8 cellular contexts compared by ENCODE assay signal in the genomic region with DNA sequence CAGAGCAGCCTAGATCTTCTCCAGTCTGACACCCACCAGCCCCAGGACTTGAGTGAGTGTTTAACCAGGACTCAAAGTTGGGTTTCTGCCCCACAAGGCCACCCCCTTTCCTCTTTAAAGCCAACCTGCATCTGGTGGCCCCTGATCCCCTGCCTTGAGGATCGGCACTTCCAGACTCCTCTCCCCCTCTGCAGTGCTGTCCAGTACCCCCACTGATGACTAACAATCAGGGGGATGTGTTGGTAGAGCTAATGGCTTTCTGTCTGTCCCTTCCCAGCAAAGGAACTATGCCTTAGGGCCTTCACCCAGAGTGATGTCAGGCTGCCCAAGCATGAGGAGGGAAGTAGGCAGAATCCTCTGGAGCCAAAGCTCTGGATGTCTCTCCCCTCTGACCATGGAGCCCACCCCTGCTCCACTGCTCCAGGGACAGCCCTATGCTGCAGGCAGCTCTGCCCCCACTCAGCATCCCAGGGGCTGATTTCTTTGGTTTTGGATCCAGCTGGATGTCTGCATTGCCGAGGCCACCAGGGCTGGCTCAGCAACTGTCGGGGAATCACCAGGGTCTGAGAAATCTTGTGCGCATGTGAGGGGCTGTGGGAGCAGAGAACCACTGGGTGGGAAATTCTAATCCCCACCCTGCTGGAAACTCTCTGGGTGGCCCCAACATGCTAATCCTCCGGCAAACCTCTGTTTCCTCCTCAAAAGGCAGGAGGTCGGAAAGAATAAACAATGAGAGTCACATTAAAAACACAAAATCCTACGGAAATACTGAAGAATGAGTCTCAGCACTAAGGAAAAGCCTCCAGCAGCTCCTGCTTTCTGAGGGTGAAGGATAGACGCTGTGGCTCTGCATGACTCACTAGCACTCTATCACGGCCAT. TPM values are rescaled to one million over a fixed set of nuclear protein-coding genes. Genes with fewer than 3 reads are reported as not detected.
DNase-seq lines count a peak whose midpoint lies in the region; ATAC-seq and TF ChIP-seq lines count a peak whose summit lies in the region.

No MANE protein-coding gene starts in this region.

- no peaks in the 10 kb centered on the region for H3K27me3 ChIP-seq in spleen (replicated peaks in 1 of 7)

- peak overlapping the region in 2 of 8 donors; percentile 6 to 50 for H3K4me3 ChIP-seq in spleen

- H3K9me3 Mint-ChIP-seq in activated T-cell treated with anti-CD3 and anti-CD28 coated beads, Interleukin-2, amount 50 U/mL, for 4 hours: no peaks in the 10 kb centered on the region

- TF ChIP-seq CTCF in spleen (IDR thresholded peaks at IDR 0.05 in 8 of 11, conservative IDR thresholded peaks at IDR 0.05 in 3 of 11): no peak

- peaks cover 0 to 21% (median 0%) of the 10 kb centered on the region in 6 donors for H3K36me3 ChIP-seq in spleen

- peaks cover 86% of the 10 kb centered on the region for H3K36me3 Mint-ChIP-seq in activated T-cell treated with anti-CD3 and anti-CD28 coated beads, Interleukin-2, amount 50 U/mL, for 4 hours (ENCODE audit: insufficient read depth)

- WGBS in spleen, 5 donors: 56 to 72% (median 58%) methylated on average over 8 to 9 of the region's 9 CpGs

- peaks cover 98% of the 10 kb centered on the region for H3K4me1 Mint-ChIP-seq in activated T-cell treated with anti-CD3 and anti-CD28 coated beads, Interleukin-2, amount 50 U/mL, for 4 hours (ENCODE audit: low read depth)

- intact Hi-C loops in spleen (cut with DNase I; ENCODE audit: low total_unique reads): no loop called here

- H3K9me3 ChIP-seq in spleen: no peaks in the 10 kb centered on the region

- DNase-seq in HCEC 1CT (peak; percentile 90), glomerular visceral epithelial cell (ENCODE audit: extremely low spot score) (peak; percentile 59), spleen (no peak), hypothalamus (lab: John Stamatoyannopoulos, UW) (no peak), DMS153 (lab: John Stamatoyannopoulos, UW) (no peak), NCI-H1105 treated with DMSO at 0.1 percent for 48 hours (lab: John Stamatoyannopoulos, UW) (no peak)
- no peak for DNase-seq in activated T-cell treated with anti-CD3 and anti-CD28 coated beads, Interleukin-2, amount 50 U/mL, for 4 hours

- H3K4me3 Mint-ChIP-seq in activated T-cell treated with anti-CD3 and anti-CD28 coated beads, Interleukin-2, amount 50 U/mL, for 4 hours: peak overlapping the region; percentile 82

- H3K27me3 Mint-ChIP-seq in activated T-cell treated with anti-CD3 and anti-CD28 coated beads, Interleukin-2, amount 50 U/mL, for 4 hours (ENCODE audit: low read depth): no peaks in the 10 kb centered on the region

- ATAC-seq in activated T-cell treated with anti-CD3 and anti-CD28 coated beads, Interleukin-2, amount 50 U/mL, for 4 hours: peak in 1 of 2 donors; percentile 8
- no peak for ATAC-seq in HG03139 (IDR thresholded peaks at IDR 0.05; ENCODE audit: unreplicated experiment)

- peak overlapping the region; percentile 50 to 96 (median 84) for H3K27ac ChIP-seq in spleen

- peaks cover 42 to 97% (median 81%) of the 10 kb centered on the region in 6 donors for H3K4me1 ChIP-seq in spleen

- no peak for TF ChIP-seq POLR2A in spleen (IDR thresholded peaks at IDR 0.05)

RNA-seq across cellular contexts. Expression of a gene that starts 42.9 kb away (rescaled TPM):
- total RNA-seq in activated T-cell treated with anti-CD3 and anti-CD28 coated beads, Interleukin-2, amount 50 U/mL, for 4 hours: 100 to 1,000 TPM; 287 to 323 (median 300) TPM
- 100 to 1,000 TPM; 107 to 176 (median 123) TPM for total RNA-seq in spleen
- polyA plus RNA-seq in spleen: 100 to 1,000 TPM; 102 to 165 (median 147) TPM

RNA-seq across cellular contexts. Expression of a gene that starts 52.0 kb away (rescaled TPM):
- 1 to 10 TPM; 1.9 to 3.9 (median 2.1) TPM for total RNA-seq in activated T-cell treated with anti-CD3 and anti-CD28 coated beads, Interleukin-2, amount 50 U/mL, for 4 hours
- total RNA-seq in spleen: 10 to 100 TPM; 12.0 to 32.8 (median 24.9) TPM
- 1 to 10 TPM; 7.2 to 8.6 (median 7.9) TPM for polyA plus RNA-seq in spleen

Comparison
In these comparisons a context has a peak if more than half of its experiments do, and no peak if none do; other contexts are left out.
1. DNase-seq: peak in HCEC 1CT (single experiment) and glomerular visceral epithelial cell (single experiment); none in activated T-cell treated with anti-CD3 and anti-CD28 coated beads, Interleukin-2, amount 50 U/mL, for 4 hours (single experiment), spleen (single experiment), hypothalamus (0 of 51), DMS153 (single experiment) and NCI-H1105 treated with DMSO at 0.1 percent for 48 hours (single experiment).